ENCODE assay signal across 10 cellular contexts in the genomic region with DNA sequence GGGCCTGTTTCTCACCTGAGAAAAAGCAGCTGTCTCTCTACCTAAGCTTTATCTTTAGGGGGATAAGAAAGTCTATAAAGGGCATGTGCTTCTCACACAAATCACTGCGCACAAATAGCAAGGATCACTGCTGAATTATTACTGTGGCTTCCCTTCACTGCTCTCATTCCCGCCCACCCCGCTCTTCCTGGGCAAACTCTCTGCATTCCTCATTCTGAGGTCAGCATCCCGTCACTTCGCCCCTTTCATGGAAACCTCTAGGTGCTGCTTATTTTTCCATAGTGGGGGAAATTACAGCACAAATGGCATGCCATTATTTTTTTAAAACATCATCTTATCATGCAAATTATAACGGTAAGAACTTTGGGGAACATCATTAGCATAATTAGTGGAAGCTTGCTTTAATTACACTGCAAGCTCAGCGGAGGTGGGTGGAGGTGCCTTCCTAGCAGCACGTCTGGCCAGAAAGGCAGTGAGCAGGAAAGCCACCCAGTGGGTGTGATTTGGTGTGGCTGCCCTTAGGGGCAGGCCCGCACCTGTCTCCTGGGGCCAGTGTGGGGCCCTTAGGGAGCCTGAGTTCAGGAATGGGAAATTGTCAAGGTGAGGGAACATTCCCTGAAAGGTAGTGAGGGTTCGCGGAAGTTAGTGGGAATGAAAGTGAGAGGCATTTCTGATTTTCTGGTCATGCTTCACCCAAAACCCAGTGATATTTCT.
DNase-seq lines count a peak whose midpoint lies in the region; ATAC-seq and TF ChIP-seq lines count a peak whose summit lies in the region.
"Had no signal": no experiment of that assay in that cellular context is flagged by ENCODE, and none has a peak within 500 bp of the region (broad histone marks: within the 10 kb centered on the region; RNA-seq: fewer than 3 reads in every experiment).

No MANE protein-coding gene starts in this region.

- WGBS in transverse colon (ENCODE audit: low coverage in 1 of 2), 2 donors = 73 to 76% methylated on average over 6 to 11 of the region's 11 CpGs

- ATAC-seq in HG02571 (IDR thresholded peaks at IDR 0.05; ENCODE audit: unreplicated experiment) = no peak

- in situ Hi-C loops in brain microvascular endothelial cell (cut with HindIII; ENCODE audit: low pct_ligation_motif_present, low sequenced_read_pairs) = no loop called here
- in situ Hi-C loops in transverse colon (cut with MboI; ENCODE audit: low pct_ligation_motif_present in 1 of 4, low pct_unique_long_range_greater_than_20kb in 1 of 4, low sequenced_read_pairs in 3 of 4) = loop anchor here in 1 of 4 donors (25.0 kb wide), 1 partner anchor 245 kb away; no protein-coding TSS in a partner anchor
- in situ Hi-C loops in KBM-7 (cut with MboI; ENCODE audit: low pct_unique_long_range_greater_than_20kb, low sequenced_read_pairs) = no loop called here

- H3K9me3 ChIP-seq in transverse colon = no peaks in the 10 kb centered on the region

- H3K27me3 ChIP-seq in brain microvascular endothelial cell (replicated peaks) (no peaks in the 10 kb centered on the region), transverse colon (no peaks in the 10 kb centered on the region)

- TF ChIP-seq EP300 in transverse colon (IDR thresholded peaks at IDR 0.05; ENCODE audit: low read depth) = peak; percentile 45

- no peak overlapping the region for H3K4me3 ChIP-seq in brain microvascular endothelial cell (ENCODE audit: low read depth, low read length)
- H3K4me3 ChIP-seq in transverse colon = no peak overlapping the region

- H3K27ac ChIP-seq in brain microvascular endothelial cell (no peak overlapping the region), transverse colon (peak overlapping the region; percentile 14 to 58 (median 40)), substantia nigra (ENCODE audit: low read depth, low read length, poor library complexity, severe bottlenecking) (no peak overlapping the region)

- TF ChIP-seq CTCF in brain microvascular endothelial cell (IDR thresholded peaks at IDR 0.05; ENCODE audit: low read depth, low read length, missing control alignments) = no peak
- no peak for TF ChIP-seq CTCF in transverse colon (IDR thresholded peaks at IDR 0.05)

- H3K4me1 ChIP-seq in transverse colon = peaks cover 0 to 7% (median 2%) of the 10 kb centered on the region in 4 donors

- intact Hi-C loops in transverse colon (cut with DNase I; ENCODE audit: low total_unique reads) = no loop called here

- peak; percentile 48 for DNase-seq in HT1080 (ENCODE audit: low read depth)
- peak; percentile 22 for DNase-seq in brain microvascular endothelial cell
- DNase-seq in kidney glomerular epithelial cell (lab: John Stamatoyannopoulos, UW) = peak; percentile 73
- DNase-seq in transverse colon = no peak
- no peak for DNase-seq in substantia nigra (lab: John Stamatoyannopoulos, UW)
- no peak for DNase-seq in KBM-7
- DNase-seq: activated CD4-positive, CD25-positive, alpha-beta regulatory T cell; MV-4-11; SHP77 had no signal

- TF ChIP-seq POLR2A in transverse colon (IDR thresholded peaks at IDR 0.05) = no peak

- H3K36me3 ChIP-seq in brain microvascular endothelial cell (replicated peaks) (no peaks in the 10 kb centered on the region), transverse colon (no peaks in the 10 kb centered on the region)

Comparison
In these comparisons a context has a peak if more than half of its experiments do, and no peak if none do; other contexts are left out.
1. DNase-seq: peak in HT1080 (single experiment), brain microvascular endothelial cell (single experiment) and kidney glomerular epithelial cell (single experiment); none in transverse colon (single experiment), substantia nigra (0 of 49) and KBM-7 (single experiment).
2. H3K27ac ChIP-seq: peak in transverse colon (4 of 4); none in brain microvascular endothelial cell (single experiment) and substantia nigra (single experiment).